Comparison of ENCODE assay signal across 8 cellular contexts in genomic region chr11:69640995-69641581, GRCh38. TPM values are rescaled to one million over a fixed set of nuclear protein-coding genes. Genes with fewer than 3 reads are reported as not detected.
DNase-seq lines count a peak whose midpoint lies in the region; ATAC-seq, FAIRE-seq and TF ChIP-seq lines count a peak whose summit lies in the region.

TSS of gene CCND1 (plus strand) at chr11:69641156. CDS start at chr11:69641314, 158 bp downstream.

- H3K9ac ChIP-seq in PC-3 (ENCODE audit: low read length) (peak within 1 kb of the TSS; percentile 97), parathyroid adenoma (no peak within 1 kb of the TSS)

- H2AFZ ChIP-seq in PC-3 (ENCODE audit: low read length) (peak within 1 kb of the TSS; percentile 50), parathyroid adenoma (peak within 1 kb of the TSS; percentile 46)

- H4K20me1 ChIP-seq in PC-3 (ENCODE audit: low read length), result peaks cover 46% of the 10 kb centered on the region

- DNase-seq in BE2C (peak; percentile 90), H54 (ENCODE audit: insufficient read length, low spot score) (peak; percentile 69), PC-3 (peak; percentile 95), amniotic stem cell (lab: John Stamatoyannopoulos, UW) (peak; percentile 89), left ventricle myocardium superior (peak; percentile 84)

- H3K4me3 ChIP-seq in BE2C (ENCODE audit: low read depth, low read length), result peak within 1 kb of the TSS; percentile 95
- peak within 1 kb of the TSS; percentile 99 for H3K4me3 ChIP-seq in PC-3 (ENCODE audit: low read length)
- peak within 1 kb of the TSS; percentile 66 for H3K4me3 ChIP-seq in parathyroid adenoma (ENCODE audit: low read depth, low read length)

- H3K4me1 ChIP-seq in BE2C (peaks cover 15% of the 10 kb centered on the region), PC-3 (ENCODE audit: insufficient read depth, low read length) (peaks cover 48% of the 10 kb centered on the region), parathyroid adenoma (no peaks in the 10 kb centered on the region)

- peaks cover 47% of the 10 kb centered on the region for H3K36me3 ChIP-seq in BE2C
- peaks cover 40% of the 10 kb centered on the region for H3K36me3 ChIP-seq in PC-3 (ENCODE audit: low read depth, low read length)
- H3K36me3 ChIP-seq in parathyroid adenoma (ENCODE audit: control insufficient read depth, insufficient read depth, low read length), result no peaks in the 10 kb centered on the region

- H3K27me3 ChIP-seq in BE2C, result no peaks in the 10 kb centered on the region
- H3K27me3 ChIP-seq in PC-3 (ENCODE audit: low read length), result no peaks in the 10 kb centered on the region
- no peaks in the 10 kb centered on the region for H3K27me3 ChIP-seq in parathyroid adenoma (ENCODE audit: control insufficient read depth, insufficient read depth, low read length)

- no peaks in the 10 kb centered on the region for H3K9me3 ChIP-seq in BE2C
- H3K9me3 ChIP-seq in PC-3 (ENCODE audit: low read length), result no peaks in the 10 kb centered on the region
- H3K9me3 ChIP-seq in parathyroid adenoma (ENCODE audit: control insufficient read depth, low read length), result no peaks in the 10 kb centered on the region

- peak within 1 kb of the TSS; percentile 98 for H3K4me2 ChIP-seq in PC-3 (ENCODE audit: low read length)
- H3K4me2 ChIP-seq in parathyroid adenoma (ENCODE audit: low read length), result peak within 1 kb of the TSS; percentile 78

- TSS peak; percentile 87 for BruUV-seq in PC-3 (replicated peaks; lab: Mats Ljungman, UMichigan)

- CTCF ChIA-PET in PC-3 (lab: Charles Lee), result no interaction called here

- intact Hi-C loops in PC-3 (cut with micrococcal nuclease) (loop anchor here (1.0 kb wide), 1 partner anchor 519 kb away; no protein-coding TSS in a partner anchor), left ventricle myocardium superior (cut with micrococcal nuclease) (loop anchor here (10.0 kb wide), 1 partner anchor 536 kb away; no protein-coding TSS in a partner anchor)

- H3K79me2 ChIP-seq in PC-3 (ENCODE audit: low read length) (peaks cover 70% of the 10 kb centered on the region), parathyroid adenoma (no peaks in the 10 kb centered on the region)

- no peak for FAIRE-seq in H54 (lab: Jason Lieb, UNC)

- TF ChIP-seq CTCF in BE2C (IDR thresholded peaks at IDR 0.05; ENCODE audit: low read depth, low read length), result peak; percentile 21; the same call in 1 of the 2 replicates
- no peak; the same call in 1 of the 2 replicates for TF ChIP-seq CTCF in PC-3 (conservative IDR thresholded peaks at IDR 0.05; ENCODE audit: low read depth, low read length)
- no peak for TF ChIP-seq CTCF in parathyroid adenoma (IDR thresholded peaks at IDR 0.05)

- peak within 1 kb of the TSS; percentile 84 for H3K27ac ChIP-seq in PC-3 (ENCODE audit: low read length)
- H3K27ac ChIP-seq in parathyroid adenoma, result no peak within 1 kb of the TSS

- no peaks in the 10 kb centered on the region for H3F3A ChIP-seq in PC-3 (ENCODE audit: low read length, unreplicated experiment)

- POLR2A ChIA-PET in PC-3 (lab: Charles Lee; ENCODE audit: unreplicated experiment), result no interaction called here

- ATAC-seq in PC-3 (peak; percentile 35), left ventricle myocardium superior (peak; percentile 44), HG02840 (IDR thresholded peaks at IDR 0.05; ENCODE audit: low FRiP score, unreplicated experiment) (no peak), HG03432 (IDR thresholded peaks at IDR 0.05; ENCODE audit: unreplicated experiment) (no peak)

- no peaks in the 10 kb centered on the region for H3K9me2 ChIP-seq in PC-3 (replicated peaks; ENCODE audit: low read length)

- TF ChIP-seq POLR2A in H54 (IDR thresholded peaks at IDR 0.05; ENCODE audit: low read depth, low read length), result peak; percentile 99

RNA-seq across cellular contexts. Expression of gene CCND1, which starts in this region (rescaled TPM):
- 802 TPM for polyA plus RNA-seq in BE2C (2012; ENCODE audit: insufficient read depth, insufficient read length, low read depth)
- 868 and 934 TPM in 2 replicates for total RNA-seq in PC-3 (2014; rRNA removed)
- 162 TPM for total RNA-seq in left ventricle myocardium superior

Comparison
In these comparisons a context has a peak if more than half of its experiments do, and no peak if none do; other contexts are left out.
1. ATAC-seq: peak in PC-3 (single experiment) and left ventricle myocardium superior (single experiment); none in HG02840 (single experiment) and HG03432 (single experiment).
2. Peak in every context shown above with its lines, with median percentiles within 50 percentile points of each other: DNase-seq and H3K4me3 ChIP-seq.